1 cellular context compared by ENCODE assay signal in the genomic region with DNA sequence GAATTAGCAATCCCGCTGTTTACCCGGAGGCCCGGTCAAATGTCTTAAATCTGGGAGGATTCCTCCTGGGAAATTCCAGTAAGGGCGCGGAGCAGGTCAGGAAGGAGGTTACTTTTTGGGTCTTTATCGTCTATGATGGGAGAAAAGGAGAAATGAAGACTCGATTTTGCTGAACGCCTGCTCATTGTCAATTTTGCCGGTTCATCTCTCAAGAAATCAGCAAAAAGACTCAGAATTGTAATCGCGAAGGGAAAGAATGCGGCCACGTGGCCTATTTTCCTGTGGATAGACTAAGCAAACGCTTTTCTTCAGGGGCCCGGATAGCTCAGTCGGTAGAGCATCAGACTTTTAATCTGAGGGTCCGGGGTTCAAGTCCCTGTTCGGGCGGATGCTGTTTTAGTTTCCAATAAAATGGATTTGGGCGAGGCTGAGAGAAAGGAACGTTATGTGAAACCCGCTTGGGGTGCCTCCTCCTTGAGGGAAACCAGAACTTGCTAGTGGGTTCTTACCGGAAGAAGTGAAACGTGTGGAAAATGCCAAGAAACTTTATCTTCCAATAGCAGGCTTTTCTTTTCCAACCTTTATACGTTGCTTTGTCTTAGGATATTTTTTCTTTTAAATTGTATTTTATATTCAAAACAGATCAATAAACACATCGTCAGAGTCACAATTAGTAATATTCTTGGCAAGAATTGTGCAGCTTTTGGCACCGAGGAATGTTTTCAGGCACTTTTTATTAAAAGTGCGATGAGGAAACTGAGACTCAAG.
A peak's percentile ranks its signal among the peaks of the same experiment; 100 is the strongest.
TF ChIP-seq lines count a peak whose summit lies in the region.

No MANE protein-coding gene starts in this region.

TF ChIP-seq in HepG2, 621 proteins besides CTCF, POLR2A, EP300 and RAD21 (continued from another document and continues in another):
- TF ChIP-seq, protein P1, sequence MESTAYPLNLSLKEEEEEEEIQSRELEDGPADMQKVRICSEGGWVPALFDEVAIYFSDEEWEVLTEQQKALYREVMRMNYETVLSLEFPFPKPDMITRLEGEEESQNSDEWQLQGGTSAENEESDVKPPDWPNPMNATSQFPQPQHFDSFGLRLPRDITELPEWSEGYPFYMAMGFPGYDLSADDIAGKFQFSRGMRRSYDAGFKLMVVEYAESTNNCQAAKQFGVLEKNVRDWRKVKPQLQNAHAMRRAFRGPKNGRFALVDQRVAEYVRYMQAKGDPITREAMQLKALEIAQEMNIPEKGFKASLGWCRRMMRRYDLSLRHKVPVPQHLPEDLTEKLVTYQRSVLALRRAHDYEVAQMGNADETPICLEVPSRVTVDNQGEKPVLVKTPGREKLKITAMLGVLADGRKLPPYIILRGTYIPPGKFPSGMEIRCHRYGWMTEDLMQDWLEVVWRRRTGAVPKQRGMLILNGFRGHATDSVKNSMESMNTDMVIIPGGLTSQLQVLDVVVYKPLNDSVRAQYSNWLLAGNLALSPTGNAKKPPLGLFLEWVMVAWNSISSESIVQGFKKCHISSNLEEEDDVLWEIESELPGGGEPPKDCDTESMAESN (CRISPR knock-in tag; conservative IDR thresholded peaks at IDR 0.05), result no peak
- TF ChIP-seq, protein P2, sequence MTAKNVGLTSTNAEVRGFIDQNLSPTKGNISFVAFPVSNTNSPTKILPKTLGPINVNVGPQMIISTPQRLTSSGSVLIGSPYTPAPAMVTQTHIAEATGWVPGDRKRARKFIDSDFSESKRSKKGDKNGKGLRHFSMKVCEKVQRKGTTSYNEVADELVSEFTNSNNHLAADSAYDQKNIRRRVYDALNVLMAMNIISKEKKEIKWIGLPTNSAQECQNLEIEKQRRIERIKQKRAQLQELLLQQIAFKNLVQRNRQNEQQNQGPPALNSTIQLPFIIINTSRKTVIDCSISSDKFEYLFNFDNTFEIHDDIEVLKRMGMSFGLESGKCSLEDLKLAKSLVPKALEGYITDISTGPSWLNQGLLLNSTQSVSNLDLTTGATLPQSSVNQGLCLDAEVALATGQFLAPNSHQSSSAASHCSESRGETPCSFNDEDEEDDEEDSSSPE (CRISPR knock-in tag; IDR thresholded peaks at IDR 0.05), result peak; percentile 12; the same call in 1 of the 2 replicates
- TF ChIP-seq ZNF614 (CRISPR knock-in tag; IDR thresholded peaks at IDR 0.05; ENCODE audit: borderline replicate concordance) (0 out of 2 replicates have a peak, but pooled peaks have one; percentile 55), HMGA1 (CRISPR knock-in tag; conservative IDR thresholded peaks at IDR 0.05) (no peak), ZBTB7A (CRISPR knock-in tag; IDR thresholded peaks at IDR 0.05) (no peak), SMAD3 (CRISPR knock-in tag; IDR thresholded peaks at IDR 0.05) (0 out of 2 replicates have a peak, but pooled peaks have one; percentile 19), DMAP1 (CRISPR knock-in tag; IDR thresholded peaks at IDR 0.05) (peak; percentile 22; the same call in 1 of the 2 replicates), PHF5A (CRISPR knock-in tag; IDR thresholded peaks at IDR 0.05; ENCODE audit: low read depth, unreplicated experiment) (no peak), NFKB2 (CRISPR knock-in tag; IDR thresholded peaks at IDR 0.05; ENCODE audit: borderline replicate concordance) (no peak), HNRNPL (IDR thresholded peaks at IDR 0.05; ENCODE audit: low read depth, low read length) (no peak), FOXJ3 (CRISPR knock-in tag; IDR thresholded peaks at IDR 0.05; ENCODE audit: borderline replicate concordance) (peak; percentile 48; the same call in 1 of the 2 replicates), SAP130 (CRISPR knock-in tag; IDR thresholded peaks at IDR 0.05; ENCODE audit: low read depth) (peak; percentile 55), ZFY (CRISPR knock-in tag; IDR thresholded peaks at IDR 0.05) (peak; percentile 52; the same call in 1 of the 2 replicates), ZNF552 (CRISPR knock-in tag; IDR thresholded peaks at IDR 0.05; ENCODE audit: borderline replicate concordance) (no peak), HNRNPUL1 (IDR thresholded peaks at IDR 0.05; ENCODE audit: low read depth, low read length) (no peak), PHF21A (CRISPR knock-in tag; IDR thresholded peaks at IDR 0.05) (0 out of 2 replicates have a peak, but pooled peaks have one; percentile 21), FOXK1 (CRISPR knock-in tag; IDR thresholded peaks at IDR 0.05; ENCODE audit: borderline replicate concordance, low read depth) (peak; percentile 40; the same call in 1 of the 2 replicates), ELF1 (CRISPR knock-in tag; IDR thresholded peaks at IDR 0.05) (no peak), ZSCAN31 (CRISPR knock-in tag; IDR thresholded peaks at IDR 0.05; ENCODE audit: low read depth) (0 out of 2 replicates have a peak, but pooled peaks have one; percentile 14), ZNF331 (CRISPR knock-in tag; IDR thresholded peaks at IDR 0.05) (peak; percentile 23), ISL2 (CRISPR knock-in tag; IDR thresholded peaks at IDR 0.05) (peak; percentile 24; the same call in 1 of the 2 replicates), MAF1 (CRISPR knock-in tag; IDR thresholded peaks at IDR 0.05; ENCODE audit: borderline replicate concordance) (peak; percentile 91; the same call in 1 of the 2 replicates)
- TF ChIP-seq, protein P3, sequence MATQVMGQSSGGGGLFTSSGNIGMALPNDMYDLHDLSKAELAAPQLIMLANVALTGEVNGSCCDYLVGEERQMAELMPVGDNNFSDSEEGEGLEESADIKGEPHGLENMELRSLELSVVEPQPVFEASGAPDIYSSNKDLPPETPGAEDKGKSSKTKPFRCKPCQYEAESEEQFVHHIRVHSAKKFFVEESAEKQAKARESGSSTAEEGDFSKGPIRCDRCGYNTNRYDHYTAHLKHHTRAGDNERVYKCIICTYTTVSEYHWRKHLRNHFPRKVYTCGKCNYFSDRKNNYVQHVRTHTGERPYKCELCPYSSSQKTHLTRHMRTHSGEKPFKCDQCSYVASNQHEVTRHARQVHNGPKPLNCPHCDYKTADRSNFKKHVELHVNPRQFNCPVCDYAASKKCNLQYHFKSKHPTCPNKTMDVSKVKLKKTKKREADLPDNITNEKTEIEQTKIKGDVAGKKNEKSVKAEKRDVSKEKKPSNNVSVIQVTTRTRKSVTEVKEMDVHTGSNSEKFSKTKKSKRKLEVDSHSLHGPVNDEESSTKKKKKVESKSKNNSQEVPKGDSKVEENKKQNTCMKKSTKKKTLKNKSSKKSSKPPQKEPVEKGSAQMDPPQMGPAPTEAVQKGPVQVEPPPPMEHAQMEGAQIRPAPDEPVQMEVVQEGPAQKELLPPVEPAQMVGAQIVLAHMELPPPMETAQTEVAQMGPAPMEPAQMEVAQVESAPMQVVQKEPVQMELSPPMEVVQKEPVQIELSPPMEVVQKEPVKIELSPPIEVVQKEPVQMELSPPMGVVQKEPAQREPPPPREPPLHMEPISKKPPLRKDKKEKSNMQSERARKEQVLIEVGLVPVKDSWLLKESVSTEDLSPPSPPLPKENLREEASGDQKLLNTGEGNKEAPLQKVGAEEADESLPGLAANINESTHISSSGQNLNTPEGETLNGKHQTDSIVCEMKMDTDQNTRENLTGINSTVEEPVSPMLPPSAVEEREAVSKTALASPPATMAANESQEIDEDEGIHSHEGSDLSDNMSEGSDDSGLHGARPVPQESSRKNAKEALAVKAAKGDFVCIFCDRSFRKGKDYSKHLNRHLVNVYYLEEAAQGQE (IDR thresholded peaks at IDR 0.05; ENCODE audit: borderline replicate concordance in 1 of 2, low read depth in 1 of 2, low read length in 2 of 2), result 0 out of 4 replicates have a peak, but pooled peaks of 1 of the 2 experiments have one; percentile 58
- TF ChIP-seq, protein P4, sequence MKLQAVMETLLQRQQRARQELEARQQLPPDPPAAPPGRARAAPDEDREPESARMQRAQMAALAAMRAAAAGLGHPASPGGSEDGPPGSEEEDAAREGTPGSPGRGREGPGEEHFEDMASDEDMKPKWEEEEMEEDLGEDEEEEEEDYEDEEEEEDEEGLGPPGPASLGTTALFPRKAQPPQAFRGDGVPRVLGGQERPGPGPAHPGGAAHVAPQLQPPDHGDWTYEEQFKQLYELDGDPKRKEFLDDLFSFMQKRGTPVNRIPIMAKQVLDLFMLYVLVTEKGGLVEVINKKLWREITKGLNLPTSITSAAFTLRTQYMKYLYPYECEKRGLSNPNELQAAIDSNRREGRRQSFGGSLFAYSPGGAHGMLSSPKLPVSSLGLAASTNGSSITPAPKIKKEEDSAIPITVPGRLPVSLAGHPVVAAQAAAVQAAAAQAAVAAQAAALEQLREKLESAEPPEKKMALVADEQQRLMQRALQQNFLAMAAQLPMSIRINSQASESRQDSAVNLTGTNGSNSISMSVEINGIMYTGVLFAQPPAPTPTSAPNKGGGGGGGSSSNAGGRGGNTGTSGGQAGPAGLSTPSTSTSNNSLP (IDR thresholded peaks at IDR 0.05; ENCODE audit: low read depth, low read length), result peak; percentile 25; the same call in 1 of the 2 replicates
- TF ChIP-seq, protein P5, sequence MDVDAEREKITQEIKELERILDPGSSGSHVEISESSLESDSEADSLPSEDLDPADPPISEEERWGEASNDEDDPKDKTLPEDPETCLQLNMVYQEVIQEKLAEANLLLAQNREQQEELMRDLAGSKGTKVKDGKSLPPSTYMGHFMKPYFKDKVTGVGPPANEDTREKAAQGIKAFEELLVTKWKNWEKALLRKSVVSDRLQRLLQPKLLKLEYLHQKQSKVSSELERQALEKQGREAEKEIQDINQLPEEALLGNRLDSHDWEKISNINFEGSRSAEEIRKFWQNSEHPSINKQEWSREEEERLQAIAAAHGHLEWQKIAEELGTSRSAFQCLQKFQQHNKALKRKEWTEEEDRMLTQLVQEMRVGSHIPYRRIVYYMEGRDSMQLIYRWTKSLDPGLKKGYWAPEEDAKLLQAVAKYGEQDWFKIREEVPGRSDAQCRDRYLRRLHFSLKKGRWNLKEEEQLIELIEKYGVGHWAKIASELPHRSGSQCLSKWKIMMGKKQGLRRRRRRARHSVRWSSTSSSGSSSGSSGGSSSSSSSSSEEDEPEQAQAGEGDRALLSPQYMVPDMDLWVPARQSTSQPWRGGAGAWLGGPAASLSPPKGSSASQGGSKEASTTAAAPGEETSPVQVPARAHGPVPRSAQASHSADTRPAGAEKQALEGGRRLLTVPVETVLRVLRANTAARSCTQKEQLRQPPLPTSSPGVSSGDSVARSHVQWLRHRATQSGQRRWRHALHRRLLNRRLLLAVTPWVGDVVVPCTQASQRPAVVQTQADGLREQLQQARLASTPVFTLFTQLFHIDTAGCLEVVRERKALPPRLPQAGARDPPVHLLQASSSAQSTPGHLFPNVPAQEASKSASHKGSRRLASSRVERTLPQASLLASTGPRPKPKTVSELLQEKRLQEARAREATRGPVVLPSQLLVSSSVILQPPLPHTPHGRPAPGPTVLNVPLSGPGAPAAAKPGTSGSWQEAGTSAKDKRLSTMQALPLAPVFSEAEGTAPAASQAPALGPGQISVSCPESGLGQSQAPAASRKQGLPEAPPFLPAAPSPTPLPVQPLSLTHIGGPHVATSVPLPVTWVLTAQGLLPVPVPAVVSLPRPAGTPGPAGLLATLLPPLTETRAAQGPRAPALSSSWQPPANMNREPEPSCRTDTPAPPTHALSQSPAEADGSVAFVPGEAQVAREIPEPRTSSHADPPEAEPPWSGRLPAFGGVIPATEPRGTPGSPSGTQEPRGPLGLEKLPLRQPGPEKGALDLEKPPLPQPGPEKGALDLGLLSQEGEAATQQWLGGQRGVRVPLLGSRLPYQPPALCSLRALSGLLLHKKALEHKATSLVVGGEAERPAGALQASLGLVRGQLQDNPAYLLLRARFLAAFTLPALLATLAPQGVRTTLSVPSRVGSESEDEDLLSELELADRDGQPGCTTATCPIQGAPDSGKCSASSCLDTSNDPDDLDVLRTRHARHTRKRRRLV (CRISPR knock-in tag; IDR thresholded peaks at IDR 0.05), result 0 out of 2 replicates have a peak, but pooled peaks have one; percentile 11
- TF ChIP-seq, protein P6, sequence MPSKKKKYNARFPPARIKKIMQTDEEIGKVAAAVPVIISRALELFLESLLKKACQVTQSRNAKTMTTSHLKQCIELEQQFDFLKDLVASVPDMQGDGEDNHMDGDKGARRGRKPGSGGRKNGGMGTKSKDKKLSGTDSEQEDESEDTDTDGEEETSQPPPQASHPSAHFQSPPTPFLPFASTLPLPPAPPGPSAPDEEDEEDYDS (CRISPR knock-in tag; IDR thresholded peaks at IDR 0.05), result peak; percentile 90
- TF ChIP-seq, protein P7, sequence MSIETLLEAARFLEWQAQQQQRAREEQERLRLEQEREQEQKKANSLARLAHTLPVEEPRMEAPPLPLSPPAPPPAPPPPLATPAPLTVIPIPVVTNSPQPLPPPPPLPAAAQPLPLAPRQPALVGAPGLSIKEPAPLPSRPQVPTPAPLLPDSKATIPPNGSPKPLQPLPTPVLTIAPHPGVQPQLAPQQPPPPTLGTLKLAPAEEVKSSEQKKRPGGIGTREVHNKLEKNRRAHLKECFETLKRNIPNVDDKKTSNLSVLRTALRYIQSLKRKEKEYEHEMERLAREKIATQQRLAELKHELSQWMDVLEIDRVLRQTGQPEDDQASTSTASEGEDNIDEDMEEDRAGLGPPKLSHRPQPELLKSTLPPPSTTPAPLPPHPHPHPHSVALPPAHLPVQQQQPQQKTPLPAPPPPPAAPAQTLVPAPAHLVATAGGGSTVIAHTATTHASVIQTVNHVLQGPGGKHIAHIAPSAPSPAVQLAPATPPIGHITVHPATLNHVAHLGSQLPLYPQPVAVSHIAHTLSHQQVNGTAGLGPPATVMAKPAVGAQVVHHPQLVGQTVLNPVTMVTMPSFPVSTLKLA (IDR thresholded peaks at IDR 0.05), result peak; percentile 36; the same call in 1 of the 2 replicates
- TF ChIP-seq, protein P8, sequence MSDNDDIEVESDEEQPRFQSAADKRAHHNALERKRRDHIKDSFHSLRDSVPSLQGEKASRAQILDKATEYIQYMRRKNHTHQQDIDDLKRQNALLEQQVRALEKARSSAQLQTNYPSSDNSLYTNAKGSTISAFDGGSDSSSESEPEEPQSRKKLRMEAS (IDR thresholded peaks at IDR 0.05), result peak; percentile 74
- TF ChIP-seq, protein P9, sequence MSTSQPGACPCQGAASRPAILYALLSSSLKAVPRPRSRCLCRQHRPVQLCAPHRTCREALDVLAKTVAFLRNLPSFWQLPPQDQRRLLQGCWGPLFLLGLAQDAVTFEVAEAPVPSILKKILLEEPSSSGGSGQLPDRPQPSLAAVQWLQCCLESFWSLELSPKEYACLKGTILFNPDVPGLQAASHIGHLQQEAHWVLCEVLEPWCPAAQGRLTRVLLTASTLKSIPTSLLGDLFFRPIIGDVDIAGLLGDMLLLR (CRISPR knock-in tag; IDR thresholded peaks at IDR 0.05), result no peak
- TF ChIP-seq, protein P10, sequence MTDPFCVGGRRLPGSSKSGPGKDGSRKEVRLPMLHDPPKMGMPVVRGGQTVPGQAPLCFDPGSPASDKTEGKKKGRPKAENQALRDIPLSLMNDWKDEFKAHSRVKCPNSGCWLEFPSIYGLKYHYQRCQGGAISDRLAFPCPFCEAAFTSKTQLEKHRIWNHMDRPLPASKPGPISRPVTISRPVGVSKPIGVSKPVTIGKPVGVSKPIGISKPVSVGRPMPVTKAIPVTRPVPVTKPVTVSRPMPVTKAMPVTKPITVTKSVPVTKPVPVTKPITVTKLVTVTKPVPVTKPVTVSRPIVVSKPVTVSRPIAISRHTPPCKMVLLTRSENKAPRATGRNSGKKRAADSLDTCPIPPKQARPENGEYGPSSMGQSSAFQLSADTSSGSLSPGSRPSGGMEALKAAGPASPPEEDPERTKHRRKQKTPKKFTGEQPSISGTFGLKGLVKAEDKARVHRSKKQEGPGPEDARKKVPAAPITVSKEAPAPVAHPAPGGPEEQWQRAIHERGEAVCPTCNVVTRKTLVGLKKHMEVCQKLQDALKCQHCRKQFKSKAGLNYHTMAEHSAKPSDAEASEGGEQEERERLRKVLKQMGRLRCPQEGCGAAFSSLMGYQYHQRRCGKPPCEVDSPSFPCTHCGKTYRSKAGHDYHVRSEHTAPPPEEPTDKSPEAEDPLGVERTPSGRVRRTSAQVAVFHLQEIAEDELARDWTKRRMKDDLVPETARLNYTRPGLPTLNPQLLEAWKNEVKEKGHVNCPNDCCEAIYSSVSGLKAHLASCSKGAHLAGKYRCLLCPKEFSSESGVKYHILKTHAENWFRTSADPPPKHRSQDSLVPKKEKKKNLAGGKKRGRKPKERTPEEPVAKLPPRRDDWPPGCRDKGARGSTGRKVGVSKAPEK (CRISPR knock-in tag; IDR thresholded peaks at IDR 0.05; ENCODE audit: borderline replicate concordance), result peak; percentile 67; the same call in 1 of the 2 replicates
